ENCODE assay signal across 8 cellular contexts in genomic region chr1:151993734-151994496, GRCh38. TPM values are rescaled to one million over a fixed set of nuclear protein-coding genes. Genes with fewer than 3 reads are reported as not detected.
DNase-seq lines count a peak whose midpoint lies in the region; ATAC-seq and TF ChIP-seq lines count a peak whose summit lies in the region.

TSS of gene S100A10 (minus strand) at chr1:151993859. CDS start at chr1:151986230, 7,629 bp downstream.

- H3K36me3 Mint-ChIP-seq in naive thymus-derived CD8-positive, alpha-beta T cell = no peaks in the 10 kb centered on the region

- no peaks in the 10 kb centered on the region for H3K27me3 Mint-ChIP-seq in naive thymus-derived CD8-positive, alpha-beta T cell

- ATAC-seq in naive thymus-derived CD8-positive, alpha-beta T cell = peak; percentile 82 to 84
- ATAC-seq in GM21825 (IDR thresholded peaks at IDR 0.05; ENCODE audit: unreplicated experiment) = no peak

- no peaks in the 10 kb centered on the region for H3K9me3 Mint-ChIP-seq in naive thymus-derived CD8-positive, alpha-beta T cell

- peak within 1 kb of the TSS; percentile 87 to 98 (median 94) for H3K27ac Mint-ChIP-seq in naive thymus-derived CD8-positive, alpha-beta T cell

- DNase-seq in SIG-M5 treated with dmso at 0.1 percent for 504 hours (lab: John Stamatoyannopoulos, UW; ENCODE audit: unreplicated experiment) (peak; percentile 83), SIG-M5 (lab: John Stamatoyannopoulos, UW) (no peak), activated T-helper 1 cell treated with Interleukin-2 at 50 U/mL for 16 hours (ENCODE audit: low read depth) (peak; percentile 76), fibroblast of gingiva (ENCODE audit: low read depth) (peak; percentile 92), stromal cell of bone marrow (ENCODE audit: low read depth) (peak; percentile 71)
- peak; percentile 69 to 88 (median 76) for DNase-seq in naive thymus-derived CD8-positive, alpha-beta T cell

- POLR2A ChIA-PET in naive thymus-derived CD8-positive, alpha-beta T cell (lab: Charles Lee) = interaction anchor here (0.5 to 1.6 kb wide), 9 partner anchors 11 to 383 kb away, joined by 3 to 10 read pairs (median 6); no protein-coding TSS in a partner anchor

- peak within 1 kb of the TSS; percentile 93 to 99 (median 96) for H3K4me3 Mint-ChIP-seq in naive thymus-derived CD8-positive, alpha-beta T cell

- peaks cover 26 to 53% (median 50%) of the 10 kb centered on the region in 4 donors for H3K4me1 Mint-ChIP-seq in naive thymus-derived CD8-positive, alpha-beta T cell

TF ChIP-seq in PFSK-1, 5 proteins besides CTCF, POLR2A, EP300 and RAD21:
- 0 out of 2 replicates have a peak, but pooled peaks have one; percentile 41 for TF ChIP-seq SIN3A (IDR thresholded peaks at IDR 0.05; ENCODE audit: borderline replicate concordance, insufficient read depth, low read length)
- TF ChIP-seq, protein P1, sequence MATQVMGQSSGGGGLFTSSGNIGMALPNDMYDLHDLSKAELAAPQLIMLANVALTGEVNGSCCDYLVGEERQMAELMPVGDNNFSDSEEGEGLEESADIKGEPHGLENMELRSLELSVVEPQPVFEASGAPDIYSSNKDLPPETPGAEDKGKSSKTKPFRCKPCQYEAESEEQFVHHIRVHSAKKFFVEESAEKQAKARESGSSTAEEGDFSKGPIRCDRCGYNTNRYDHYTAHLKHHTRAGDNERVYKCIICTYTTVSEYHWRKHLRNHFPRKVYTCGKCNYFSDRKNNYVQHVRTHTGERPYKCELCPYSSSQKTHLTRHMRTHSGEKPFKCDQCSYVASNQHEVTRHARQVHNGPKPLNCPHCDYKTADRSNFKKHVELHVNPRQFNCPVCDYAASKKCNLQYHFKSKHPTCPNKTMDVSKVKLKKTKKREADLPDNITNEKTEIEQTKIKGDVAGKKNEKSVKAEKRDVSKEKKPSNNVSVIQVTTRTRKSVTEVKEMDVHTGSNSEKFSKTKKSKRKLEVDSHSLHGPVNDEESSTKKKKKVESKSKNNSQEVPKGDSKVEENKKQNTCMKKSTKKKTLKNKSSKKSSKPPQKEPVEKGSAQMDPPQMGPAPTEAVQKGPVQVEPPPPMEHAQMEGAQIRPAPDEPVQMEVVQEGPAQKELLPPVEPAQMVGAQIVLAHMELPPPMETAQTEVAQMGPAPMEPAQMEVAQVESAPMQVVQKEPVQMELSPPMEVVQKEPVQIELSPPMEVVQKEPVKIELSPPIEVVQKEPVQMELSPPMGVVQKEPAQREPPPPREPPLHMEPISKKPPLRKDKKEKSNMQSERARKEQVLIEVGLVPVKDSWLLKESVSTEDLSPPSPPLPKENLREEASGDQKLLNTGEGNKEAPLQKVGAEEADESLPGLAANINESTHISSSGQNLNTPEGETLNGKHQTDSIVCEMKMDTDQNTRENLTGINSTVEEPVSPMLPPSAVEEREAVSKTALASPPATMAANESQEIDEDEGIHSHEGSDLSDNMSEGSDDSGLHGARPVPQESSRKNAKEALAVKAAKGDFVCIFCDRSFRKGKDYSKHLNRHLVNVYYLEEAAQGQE (IDR thresholded peaks at IDR 0.05; ENCODE audit: insufficient read depth in 1 of 2, low read depth in 2 of 2, low read length in 2 of 2) = no peak
- peak; percentile 61; the same call in 1 of the 2 replicates for TF ChIP-seq TAF1 (IDR thresholded peaks at IDR 0.05; ENCODE audit: borderline replicate concordance, insufficient read depth, low read length)
- peak; percentile 67 for TF ChIP-seq FOXP2 (optimal IDR thresholded peaks at IDR 0.05; ENCODE audit: borderline replicate concordance, extremely low read depth, extremely low read length, insufficient read depth)
- peak; percentile 64 for TF ChIP-seq POLR2AphosphoS5 (IDR thresholded peaks at IDR 0.05; ENCODE audit: low read depth, low read length)

RNA-seq across cellular contexts. Expression of gene S100A10, which starts in this region (rescaled TPM):
- polyA plus RNA-seq in PFSK-1 (2012; ENCODE audit: insufficient read length, low read depth) = 256 TPM
- 100 to 1,000 TPM; 198 to 212 TPM for total RNA-seq in naive thymus-derived CD8-positive, alpha-beta T cell
- 100 to 1,000 TPM; 629 to 783 (median 630) TPM for polyA plus RNA-seq in naive thymus-derived CD8-positive, alpha-beta T cell
